In genomic region chr1:33346921-33347649, GRCh38 we compare ENCODE assay signal across 8 cellular contexts. TPM values are rescaled to one million over a fixed set of nuclear protein-coding genes. Genes with fewer than 3 reads are reported as not detected.
A peak's percentile ranks its signal among the peaks of the same experiment; 100 is the strongest.
DNase-seq lines count a peak whose midpoint lies in the region; ATAC-seq and TF ChIP-seq lines count a peak whose summit lies in the region.

No MANE protein-coding gene starts in this region.

- H3K27me3 Mint-ChIP-seq in memory B cell: no peaks in the 10 kb centered on the region

- H3K9me3 Mint-ChIP-seq in memory B cell: no peaks in the 10 kb centered on the region

- in situ Hi-C loops in transverse colon (cut with MboI; ENCODE audit: low pct_ligation_motif_present in 1 of 4, low pct_unique_long_range_greater_than_20kb in 1 of 4, low sequenced_read_pairs in 3 of 4): no loop called here

- H3K27ac ChIP-seq in OCI-LY7 (ENCODE audit: low read depth, low read length, poor library complexity, severe bottlenecking) (no peak overlapping the region), cingulate gyrus (ENCODE audit: low read depth, low read length) (peak overlapping the region; percentile 86), transverse colon (peak overlapping the region; percentile 95 to 99 (median 98))

- WGBS in transverse colon (ENCODE audit: low coverage in 1 of 2), 2 donors: 12 to 25% methylated on average over 2 of the region's 2 CpGs

- H3K36me3 ChIP-seq in OCI-LY7 (ENCODE audit: insufficient read depth, low read length) (peaks cover 14% of the 10 kb centered on the region; the same call in 1 of the 2 replicates), transverse colon (no peaks in the 10 kb centered on the region)

- POLR2A ChIA-PET in OCI-LY7 (lab: Charles Lee): no interaction called here

- DNase-seq in GM04503 (ENCODE audit: low read depth) (peak; percentile 85), OCI-LY7 (ENCODE audit: low spot score) (no peak), memory B cell (ENCODE audit: low spot score in 2 of 2) (no peak), transverse colon (peak; percentile 61), cerebellar nuclear complex (lab: John Stamatoyannopoulos, UW) (no peak)

- intact Hi-C loops in OCI-LY7 (cut with micrococcal nuclease; ENCODE audit: unreplicated experiment) (no loop called here), transverse colon (cut with DNase I; ENCODE audit: low total_unique reads) (no loop called here)

- no peaks in the 10 kb centered on the region for H3K27me3 ChIP-seq in transverse colon

- H3K9me3 ChIP-seq in OCI-LY7 (ENCODE audit: low read length): no peaks in the 10 kb centered on the region
- no peaks in the 10 kb centered on the region for H3K9me3 ChIP-seq in transverse colon

- H3K9me2 ChIP-seq in OCI-LY7 (ENCODE audit: insufficient read depth, low read length): no peaks in the 10 kb centered on the region

- peaks cover 32% of the 10 kb centered on the region for H3K4me1 Mint-ChIP-seq in memory B cell

- H3K36me3 Mint-ChIP-seq in memory B cell: peaks cover 2% of the 10 kb centered on the region

- peaks cover 17% of the 10 kb centered on the region; the same call in 1 of the 2 replicates for H4K20me1 ChIP-seq in OCI-LY7 (ENCODE audit: insufficient read depth, low read length)

- peak overlapping the region; percentile 74 for H3K4me2 ChIP-seq in OCI-LY7 (ENCODE audit: low read length)

- TF ChIP-seq CTCF in OCI-LY7 (conservative IDR thresholded peaks at IDR 0.05; ENCODE audit: low read length) (no peak), transverse colon (IDR thresholded peaks at IDR 0.05) (no peak)

- H3K79me2 ChIP-seq in OCI-LY7 (ENCODE audit: insufficient read depth, low read depth, low read length): peaks cover 14% of the 10 kb centered on the region; the same call in 1 of the 2 replicates

- peak overlapping the region; percentile 33 for H3K4me3 Mint-ChIP-seq in memory B cell

- H3K4me1 ChIP-seq in OCI-LY7 (ENCODE audit: insufficient read depth, low read length, poor library complexity, severe bottlenecking): peaks cover 44% of the 10 kb centered on the region
- peaks cover 40 to 71% (median 67%) of the 10 kb centered on the region in 4 donors for H3K4me1 ChIP-seq in transverse colon

- ATAC-seq in memory B cell (ENCODE audit: low read depth): no peak
- no peak for ATAC-seq in GM19463 (IDR thresholded peaks at IDR 0.05; ENCODE audit: unreplicated experiment)
- ATAC-seq in GM19328 (IDR thresholded peaks at IDR 0.05; ENCODE audit: unreplicated experiment): no peak

- no peak overlapping the region for H3K4me3 ChIP-seq in OCI-LY7 (ENCODE audit: low read depth, low read length, poor library complexity, severe bottlenecking)
- peak overlapping the region in 3 of 4 donors; percentile 71 to 96 (median 91) for H3K4me3 ChIP-seq in transverse colon

- H2AFZ ChIP-seq in OCI-LY7 (ENCODE audit: low read length): no peak overlapping the region

- CTCF ChIA-PET in OCI-LY7 (lab: Charles Lee; ENCODE audit: unreplicated experiment): interaction anchor here (1.1 kb wide), 1 partner anchor 220 kb away, joined by 3 read pairs; no protein-coding TSS in a partner anchor

- peak; percentile 82 for TF ChIP-seq POLR2A in transverse colon (IDR thresholded peaks at IDR 0.05)

- BruUV-seq in OCI-LY7 (replicated peaks; lab: Mats Ljungman, UMichigan): no TSS peak

- no peak overlapping the region for H3K27ac Mint-ChIP-seq in memory B cell

- TF ChIP-seq EP300 in transverse colon (IDR thresholded peaks at IDR 0.05; ENCODE audit: low read depth): no peak

RNA-seq across cellular contexts. Expression of gene A3GALT2, which starts 26.2 kb away (rescaled TPM):
- total RNA-seq in OCI-LY7 (2014; rRNA removed; shearing (Covaris generic)): not detected in 2 replicates
- total RNA-seq in OCI-LY7 (2022) (not detected in 2 replicates), transverse colon (not detected)

Comparison
In these comparisons a context has a peak if more than half of its experiments do, and no peak if none do; other contexts are left out.
1. DNase-seq: peak in GM04503 (single experiment) and transverse colon (single experiment); none in OCI-LY7 (single experiment), memory B cell (0 of 2) and cerebellar nuclear complex (0 of 2).